ENCODE assay signal across 10 cellular contexts in genomic region chr19:11288349-11288748, GRCh38. TPM values are rescaled to one million over a fixed set of nuclear protein-coding genes. Genes with fewer than 3 reads are reported as not detected.
A peak's percentile ranks its signal among the peaks of the same experiment; 100 is the strongest.
DNase-seq lines count a peak whose midpoint lies in the region; ATAC-seq and TF ChIP-seq lines count a peak whose summit lies in the region.
"Had no signal": no experiment of that assay in that cellular context is flagged by ENCODE, and none has a peak within 500 bp of the region (broad histone marks: within the 10 kb centered on the region; RNA-seq: fewer than 3 reads in every experiment).

No MANE protein-coding gene starts in this region.

- H3K9me3 ChIP-seq in OCI-LY7 (ENCODE audit: low read length) = no peaks in the 10 kb centered on the region
- H3K9me3 ChIP-seq in esophagus squamous epithelium = no peaks in the 10 kb centered on the region
- no peaks in the 10 kb centered on the region for H3K9me3 ChIP-seq in suprapubic skin
- no peaks in the 10 kb centered on the region for H3K9me3 ChIP-seq in aorta (ENCODE audit: control insufficient read depth, low read length)

- H3K4me3 ChIP-seq in OCI-LY7 (ENCODE audit: low read depth, low read length, poor library complexity, severe bottlenecking) = no peak overlapping the region
- H3K4me3 ChIP-seq in esophagus squamous epithelium = no peak overlapping the region
- H3K4me3 ChIP-seq in suprapubic skin = no peak overlapping the region
- H3K4me3 ChIP-seq in aorta (ENCODE audit: low read length in 2 of 2) = no peak overlapping the region

- no peaks in the 10 kb centered on the region for H3K79me2 ChIP-seq in OCI-LY7 (ENCODE audit: insufficient read depth, low read depth, low read length)

- CTCF ChIA-PET in OCI-LY7 (lab: Charles Lee; ENCODE audit: unreplicated experiment) = no interaction called here

- TF ChIP-seq CTCF in OCI-LY7 (conservative IDR thresholded peaks at IDR 0.05; ENCODE audit: low read length) = peak; percentile 60
- TF ChIP-seq CTCF in esophagus squamous epithelium (IDR thresholded peaks at IDR 0.05) = peak in 4 of 6 experiments; percentile 36 to 62 (median 47)
- TF ChIP-seq CTCF in suprapubic skin (IDR thresholded peaks at IDR 0.05) = peak; percentile 33 to 48

- ATAC-seq in HG02642 (IDR thresholded peaks at IDR 0.05; ENCODE audit: poor library complexity, unreplicated experiment) (no peak), aorta (ENCODE audit: low FRiP score) (no peak)

- no peak overlapping the region for H3K27ac ChIP-seq in OCI-LY7 (ENCODE audit: low read depth, low read length, poor library complexity, severe bottlenecking)
- H3K27ac ChIP-seq in esophagus squamous epithelium = no peak overlapping the region
- no peak overlapping the region for H3K27ac ChIP-seq in suprapubic skin
- H3K27ac ChIP-seq in aorta (ENCODE audit: low read depth in 1 of 2, low read length in 2 of 2) = no peak overlapping the region

- TF ChIP-seq EP300 in suprapubic skin (IDR thresholded peaks at IDR 0.05) = no peak

- no peaks in the 10 kb centered on the region for H3K9me2 ChIP-seq in OCI-LY7 (ENCODE audit: insufficient read depth, low read length)

- peaks cover 0 to 7% (median 0%) of the 10 kb centered on the region in 4 donors for H3K27me3 ChIP-seq in esophagus squamous epithelium
- H3K27me3 ChIP-seq in suprapubic skin = no peaks in the 10 kb centered on the region
- H3K27me3 ChIP-seq in aorta (ENCODE audit: control insufficient read depth in 1 of 2, insufficient read depth in 2 of 2, low read length in 1 of 2) = no peaks in the 10 kb centered on the region

- TF ChIP-seq POLR2A in esophagus squamous epithelium (IDR thresholded peaks at IDR 0.05) (no peak), suprapubic skin (IDR thresholded peaks at IDR 0.05) (no peak)

- H3K4me1 ChIP-seq in OCI-LY7 (ENCODE audit: insufficient read depth, low read length, poor library complexity, severe bottlenecking) (peaks cover 14% of the 10 kb centered on the region), esophagus squamous epithelium (peaks cover 0 to 4% (median 3%) of the 10 kb centered on the region in 3 donors), suprapubic skin (no peaks in the 10 kb centered on the region), aorta (ENCODE audit: control insufficient read depth in 1 of 2, insufficient read depth in 2 of 2, low read length in 2 of 2) (no peaks in the 10 kb centered on the region)

- H4K20me1 ChIP-seq in OCI-LY7 (ENCODE audit: insufficient read depth, low read length) = no peaks in the 10 kb centered on the region

- DNase-seq in DMS53 (lab: John Stamatoyannopoulos, UW) = peak; percentile 34
- DNase-seq in DMS53 treated with DMSO at 0.1 percent for 48 hours (lab: John Stamatoyannopoulos, UW; ENCODE audit: unreplicated experiment) = no peak
- no peak for DNase-seq in OCI-LY7 (ENCODE audit: low spot score)
- no peak for DNase-seq in esophagus squamous epithelium (lab: John Stamatoyannopoulos, UW)
- no peak for DNase-seq in suprapubic skin (ENCODE audit: low spot score in 2 of 2)
- no peak for DNase-seq in aorta
- DNase-seq in stimulated activated CD4-positive, alpha-beta T cell treated with anti-CD3 and anti-CD28 coated beads, Interleukin-4, amount 100 ng/mL, for 4 hours = no peak

- no TSS peak for BruUV-seq in OCI-LY7 (replicated peaks; lab: Mats Ljungman, UMichigan)

- H3K36me3 ChIP-seq in OCI-LY7 (ENCODE audit: insufficient read depth, low read length) = no peaks in the 10 kb centered on the region
- no peaks in the 10 kb centered on the region for H3K36me3 ChIP-seq in esophagus squamous epithelium
- no peaks in the 10 kb centered on the region for H3K36me3 ChIP-seq in suprapubic skin
- H3K36me3 ChIP-seq in aorta (ENCODE audit: control insufficient read depth in 1 of 2, insufficient read depth in 2 of 2, low read length in 1 of 2) = no peaks in the 10 kb centered on the region

- H2AFZ ChIP-seq in OCI-LY7 (ENCODE audit: low read length) = no peak overlapping the region

- no peak overlapping the region for H3K4me2 ChIP-seq in OCI-LY7 (ENCODE audit: low read length)

- WGBS in esophagus squamous epithelium, 2 donors = 61 to 72% methylated on average over 7 of the region's 7 CpGs
- WGBS in suprapubic skin = 77% methylated on average over 7 of the region's 7 CpGs
- WGBS in aorta, 2 donors = 82 to 87% methylated on average over 7 of the region's 7 CpGs

- intact Hi-C loops in OCI-LY7 (cut with micrococcal nuclease; ENCODE audit: unreplicated experiment) = no loop called here
- intact Hi-C loops in esophagus squamous epithelium (cut with DNase I) = no loop called here
- intact Hi-C loops in aorta (cut with DNase I) = no loop called here

- POLR2A ChIA-PET in OCI-LY7 (lab: Charles Lee) = no interaction called here

RNA-seq across cellular contexts. Expression of gene TSPAN16, which starts 7.6 kb away (rescaled TPM):
- not detected in 2 replicates for total RNA-seq in OCI-LY7 (2014; rRNA removed; shearing (Covaris generic))
- total RNA-seq in OCI-LY7 (2022) (not detected in 2 replicates), esophagus squamous epithelium (not detected), suprapubic skin (not detected), aorta (not detected)
- polyA plus RNA-seq in aorta = not detected
- total RNA-seq: A172, mesenteric fat pad had no signal

RNA-seq across cellular contexts. Expression of gene DOCK6, which starts 26.0 kb away (rescaled TPM):
- 16.6 and 24.1 TPM in 2 replicates for total RNA-seq in OCI-LY7 (2014; rRNA removed; shearing (Covaris generic))
- 74.6 and 78.2 TPM in 2 replicates for total RNA-seq in OCI-LY7 (2022)
- 10 to 100 TPM; 19.7 to 94.0 (median 33.3) TPM for total RNA-seq in esophagus squamous epithelium
- 100 to 1,000 TPM in 2 of 4 donors, 10 to 100 TPM in 2; 69.7 to 188 (median 98.3) TPM for total RNA-seq in suprapubic skin
- 100 to 1,000 TPM in 1 of 2 donors, 10 to 100 TPM in 1; 73.1 to 109 TPM for total RNA-seq in aorta
- polyA plus RNA-seq in aorta = 10 to 100 TPM; 12.8 to 71.8 TPM

RNA-seq across cellular contexts. Expression of gene ANGPTL8, which starts 48.9 kb away (rescaled TPM):
- total RNA-seq in OCI-LY7 (2014; rRNA removed; shearing (Covaris generic)) = not detected in 2 replicates
- total RNA-seq in OCI-LY7 (2022) = 1.0 TPM in 1 of 2 replicates, not detected in the other
- total RNA-seq in esophagus squamous epithelium = not detected
- total RNA-seq in suprapubic skin = not detected
- not detected for total RNA-seq in aorta
- polyA plus RNA-seq in aorta = 10 to 100 TPM in 1 of 2 donors, not detected in 1; 11.8 TPM
- total RNA-seq: A172 had no signal

RNA-seq across cellular contexts. Expression of gene RAB3D, which starts 51.1 kb away (rescaled TPM):
- 1.1 and 1.9 TPM in 2 replicates for total RNA-seq in OCI-LY7 (2014; rRNA removed; shearing (Covaris generic))
- total RNA-seq in OCI-LY7 (2022) = 7.7 and 8.4 TPM in 2 replicates
- 10 to 100 TPM; 55.9 to 90.4 (median 73.8) TPM for total RNA-seq in esophagus squamous epithelium
- total RNA-seq in suprapubic skin = 100 to 1,000 TPM in 2 of 4 donors, 10 to 100 TPM in 2; 68.7 to 132 (median 98.3) TPM
- 10 to 100 TPM; 26.7 to 32.7 TPM for total RNA-seq in aorta
- 1 to 10 TPM; 3.0 to 7.1 TPM for polyA plus RNA-seq in aorta

RNA-seq across cellular contexts. Expression of gene TMEM205, which starts 57.7 kb away (rescaled TPM):
- 58.4 and 58.9 TPM in 2 replicates for total RNA-seq in OCI-LY7 (2014; rRNA removed; shearing (Covaris generic))
- 32.0 and 39.9 TPM in 2 replicates for total RNA-seq in OCI-LY7 (2022)
- 100 to 1,000 TPM in 2 of 4 donors, 10 to 100 TPM in 2; 80.1 to 173 (median 129) TPM for total RNA-seq in esophagus squamous epithelium
- 100 to 1,000 TPM; 202 to 245 (median 207) TPM for total RNA-seq in suprapubic skin
- 10 to 100 TPM; 36.2 to 50.7 TPM for total RNA-seq in aorta
- 100 to 1,000 TPM in 1 of 2 donors, 10 to 100 TPM in 1; 25.5 to 119 TPM for polyA plus RNA-seq in aorta
